In the genomic region with DNA sequence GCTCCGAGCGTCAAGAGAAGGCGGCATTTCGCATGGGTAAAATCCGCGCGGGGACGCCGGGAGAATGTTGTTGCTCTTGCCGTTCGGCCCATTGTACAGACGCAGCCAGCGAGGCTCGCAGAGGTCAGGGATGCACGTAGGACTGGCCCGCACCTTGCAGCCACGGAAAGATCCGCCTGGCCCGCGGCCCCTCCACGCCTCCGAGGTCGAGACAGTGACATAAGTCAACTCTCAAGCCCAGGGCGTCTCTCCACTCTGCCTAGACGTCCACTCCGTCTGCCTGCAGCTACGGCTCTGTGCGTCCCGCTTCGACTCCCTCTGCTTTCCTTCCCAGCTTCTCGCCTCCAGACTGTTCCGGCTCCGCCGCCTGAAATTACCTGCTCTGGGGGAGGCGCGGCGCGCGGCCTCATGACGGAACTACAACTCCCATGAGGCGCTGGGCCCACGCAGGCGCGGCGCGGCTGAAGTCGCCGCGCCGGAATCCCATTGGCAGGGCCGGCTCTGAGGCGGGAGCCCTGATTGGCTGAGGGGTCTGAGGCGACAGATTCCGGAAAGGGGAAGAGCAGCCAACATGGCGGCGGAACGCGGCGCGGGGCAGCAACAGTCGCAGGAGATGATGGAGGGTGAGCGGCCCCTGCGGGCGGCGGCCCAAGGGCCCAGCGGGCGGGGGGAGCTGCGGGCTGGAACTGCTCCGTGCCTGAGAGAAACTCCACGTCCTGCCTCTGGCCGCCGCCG, we compare ENCODE assay signal across 1 cellular context.
TF ChIP-seq lines count a peak whose summit lies in the region.

A gene with protein sequence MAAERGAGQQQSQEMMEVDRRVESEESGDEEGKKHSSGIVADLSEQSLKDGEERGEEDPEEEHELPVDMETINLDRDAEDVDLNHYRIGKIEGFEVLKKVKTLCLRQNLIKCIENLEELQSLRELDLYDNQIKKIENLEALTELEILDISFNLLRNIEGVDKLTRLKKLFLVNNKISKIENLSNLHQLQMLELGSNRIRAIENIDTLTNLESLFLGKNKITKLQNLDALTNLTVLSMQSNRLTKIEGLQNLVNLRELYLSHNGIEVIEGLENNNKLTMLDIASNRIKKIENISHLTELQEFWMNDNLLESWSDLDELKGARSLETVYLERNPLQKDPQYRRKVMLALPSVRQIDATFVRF (plus strand): TSS at position 543 of the 735 bp plus-strand sequence. CDS start 29 bp downstream, at position 572.

TF ChIP-seq in GM12878, 131 proteins besides CTCF, POLR2A, EP300 and RAD21 (continued from another document):
- TF ChIP-seq, protein P1, sequence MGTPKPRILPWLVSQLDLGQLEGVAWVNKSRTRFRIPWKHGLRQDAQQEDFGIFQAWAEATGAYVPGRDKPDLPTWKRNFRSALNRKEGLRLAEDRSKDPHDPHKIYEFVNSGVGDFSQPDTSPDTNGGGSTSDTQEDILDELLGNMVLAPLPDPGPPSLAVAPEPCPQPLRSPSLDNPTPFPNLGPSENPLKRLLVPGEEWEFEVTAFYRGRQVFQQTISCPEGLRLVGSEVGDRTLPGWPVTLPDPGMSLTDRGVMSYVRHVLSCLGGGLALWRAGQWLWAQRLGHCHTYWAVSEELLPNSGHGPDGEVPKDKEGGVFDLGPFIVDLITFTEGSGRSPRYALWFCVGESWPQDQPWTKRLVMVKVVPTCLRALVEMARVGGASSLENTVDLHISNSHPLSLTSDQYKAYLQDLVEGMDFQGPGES (IDR thresholded peaks at IDR 0.05) = peak; percentile 43; the same call in 1 of the 2 replicates
- peak; percentile 75 for TF ChIP-seq BACH1 (IDR thresholded peaks at IDR 0.05; ENCODE audit: borderline replicate concordance)
- TF ChIP-seq ZNF24 (IDR thresholded peaks at IDR 0.05) = no peak
- no peak for TF ChIP-seq SUPT20H (IDR thresholded peaks at IDR 0.05; ENCODE audit: borderline replicate concordance, control insufficient read depth, low read depth, low read length)
- TF ChIP-seq SPI1 (IDR thresholded peaks at IDR 0.05; ENCODE audit: borderline replicate concordance, insufficient read depth, low read depth, low read length) = peak; percentile 81
- TF ChIP-seq MYC (IDR thresholded peaks at IDR 0.05; ENCODE audit: insufficient read depth, insufficient read length, insufficient replicate concordance, low read length, severe bottlenecking) = no peak
- TF ChIP-seq TCF12 (IDR thresholded peaks at IDR 0.05; ENCODE audit: low read depth, low read length) = no peak
- no peak; the same call in 2 of the 3 replicates for TF ChIP-seq POU2F2 (IDR thresholded peaks at IDR 0.05; ENCODE audit: borderline replicate concordance, low read depth, low read length)
- TF ChIP-seq, protein P2, sequence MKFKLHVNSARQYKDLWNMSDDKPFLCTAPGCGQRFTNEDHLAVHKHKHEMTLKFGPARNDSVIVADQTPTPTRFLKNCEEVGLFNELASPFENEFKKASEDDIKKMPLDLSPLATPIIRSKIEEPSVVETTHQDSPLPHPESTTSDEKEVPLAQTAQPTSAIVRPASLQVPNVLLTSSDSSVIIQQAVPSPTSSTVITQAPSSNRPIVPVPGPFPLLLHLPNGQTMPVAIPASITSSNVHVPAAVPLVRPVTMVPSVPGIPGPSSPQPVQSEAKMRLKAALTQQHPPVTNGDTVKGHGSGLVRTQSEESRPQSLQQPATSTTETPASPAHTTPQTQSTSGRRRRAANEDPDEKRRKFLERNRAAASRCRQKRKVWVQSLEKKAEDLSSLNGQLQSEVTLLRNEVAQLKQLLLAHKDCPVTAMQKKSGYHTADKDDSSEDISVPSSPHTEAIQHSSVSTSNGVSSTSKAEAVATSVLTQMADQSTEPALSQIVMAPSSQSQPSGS (IDR thresholded peaks at IDR 0.05; ENCODE audit: low read length) = no peak
- no peak for TF ChIP-seq STAT3 (IDR thresholded peaks at IDR 0.05; ENCODE audit: low read depth, low read length)
- peak; percentile 98 for TF ChIP-seq YY1 (IDR thresholded peaks at IDR 0.05; ENCODE audit: low read depth, low read length)
- TF ChIP-seq MYB (IDR thresholded peaks at IDR 0.05; ENCODE audit: borderline replicate concordance, low read depth, low read length) = no peak
- TF ChIP-seq, protein P3, sequence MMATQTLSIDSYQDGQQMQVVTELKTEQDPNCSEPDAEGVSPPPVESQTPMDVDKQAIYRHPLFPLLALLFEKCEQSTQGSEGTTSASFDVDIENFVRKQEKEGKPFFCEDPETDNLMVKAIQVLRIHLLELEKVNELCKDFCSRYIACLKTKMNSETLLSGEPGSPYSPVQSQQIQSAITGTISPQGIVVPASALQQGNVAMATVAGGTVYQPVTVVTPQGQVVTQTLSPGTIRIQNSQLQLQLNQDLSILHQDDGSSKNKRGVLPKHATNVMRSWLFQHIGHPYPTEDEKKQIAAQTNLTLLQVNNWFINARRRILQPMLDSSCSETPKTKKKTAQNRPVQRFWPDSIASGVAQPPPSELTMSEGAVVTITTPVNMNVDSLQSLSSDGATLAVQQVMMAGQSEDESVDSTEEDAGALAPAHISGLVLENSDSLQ (IDR thresholded peaks at IDR 0.05) = peak; percentile 37; the same call in 1 of the 2 replicates
- TF ChIP-seq, protein P4, sequence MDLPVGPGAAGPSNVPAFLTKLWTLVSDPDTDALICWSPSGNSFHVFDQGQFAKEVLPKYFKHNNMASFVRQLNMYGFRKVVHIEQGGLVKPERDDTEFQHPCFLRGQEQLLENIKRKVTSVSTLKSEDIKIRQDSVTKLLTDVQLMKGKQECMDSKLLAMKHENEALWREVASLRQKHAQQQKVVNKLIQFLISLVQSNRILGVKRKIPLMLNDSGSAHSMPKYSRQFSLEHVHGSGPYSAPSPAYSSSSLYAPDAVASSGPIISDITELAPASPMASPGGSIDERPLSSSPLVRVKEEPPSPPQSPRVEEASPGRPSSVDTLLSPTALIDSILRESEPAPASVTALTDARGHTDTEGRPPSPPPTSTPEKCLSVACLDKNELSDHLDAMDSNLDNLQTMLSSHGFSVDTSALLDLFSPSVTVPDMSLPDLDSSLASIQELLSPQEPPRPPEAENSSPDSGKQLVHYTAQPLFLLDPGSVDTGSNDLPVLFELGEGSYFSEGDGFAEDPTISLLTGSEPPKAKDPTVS (IDR thresholded peaks at IDR 0.05; ENCODE audit: low read depth, low read length) = no peak
- TF ChIP-seq MEF2B (IDR thresholded peaks at IDR 0.05; ENCODE audit: partially characterized antibody, poor library complexity, severe bottlenecking) = no peak
- TF ChIP-seq EZH2 (IDR thresholded peaks at IDR 0.05; ENCODE audit: borderline replicate concordance, control insufficient read depth, low read depth, low read length) = no peak
- peak; percentile 73; the same call in 1 of the 2 replicates for TF ChIP-seq CHD2 (IDR thresholded peaks at IDR 0.05; ENCODE audit: borderline replicate concordance, low read depth, low read length)
- no peak for TF ChIP-seq FOXM1 (IDR thresholded peaks at IDR 0.05; ENCODE audit: low read depth, low read length)
- no peak for TF ChIP-seq BMI1 (IDR thresholded peaks at IDR 0.05; ENCODE audit: borderline replicate concordance)
- TF ChIP-seq SP1 (IDR thresholded peaks at IDR 0.05; ENCODE audit: low read depth, low read length) = peak; percentile 89
- TF ChIP-seq, protein P5, sequence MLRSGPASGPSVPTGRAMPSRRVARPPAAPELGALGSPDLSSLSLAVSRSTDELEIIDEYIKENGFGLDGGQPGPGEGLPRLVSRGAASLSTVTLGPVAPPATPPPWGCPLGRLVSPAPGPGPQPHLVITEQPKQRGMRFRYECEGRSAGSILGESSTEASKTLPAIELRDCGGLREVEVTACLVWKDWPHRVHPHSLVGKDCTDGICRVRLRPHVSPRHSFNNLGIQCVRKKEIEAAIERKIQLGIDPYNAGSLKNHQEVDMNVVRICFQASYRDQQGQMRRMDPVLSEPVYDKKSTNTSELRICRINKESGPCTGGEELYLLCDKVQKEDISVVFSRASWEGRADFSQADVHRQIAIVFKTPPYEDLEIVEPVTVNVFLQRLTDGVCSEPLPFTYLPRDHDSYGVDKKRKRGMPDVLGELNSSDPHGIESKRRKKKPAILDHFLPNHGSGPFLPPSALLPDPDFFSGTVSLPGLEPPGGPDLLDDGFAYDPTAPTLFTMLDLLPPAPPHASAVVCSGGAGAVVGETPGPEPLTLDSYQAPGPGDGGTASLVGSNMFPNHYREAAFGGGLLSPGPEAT (IDR thresholded peaks at IDR 0.05; ENCODE audit: low read depth) = peak; percentile 63
